In genomic region chr4:182192511-182193181, GRCh38 we compare ENCODE assay signal across 1 cellular context.
TF ChIP-seq lines count a peak whose summit lies in the region.

No MANE protein-coding gene starts in this region.

TF ChIP-seq in GM23338, 12 proteins besides CTCF, POLR2A, EP300 and RAD21 (continued from another document):
- TF ChIP-seq ZNF462 (CRISPR knock-in tag; IDR thresholded peaks at IDR 0.05) (no peak), NANOG (IDR thresholded peaks at IDR 0.05; ENCODE audit: borderline replicate concordance) (no peak), ZNF331 (CRISPR knock-in tag; IDR thresholded peaks at IDR 0.05; ENCODE audit: low read depth) (no peak), ETS1 (IDR thresholded peaks at IDR 0.05) (no peak), JUNB (IDR thresholded peaks at IDR 0.05; ENCODE audit: unreplicated experiment) (no peak)
